ENCODE assay signal across 8 cellular contexts in the genomic region with DNA sequence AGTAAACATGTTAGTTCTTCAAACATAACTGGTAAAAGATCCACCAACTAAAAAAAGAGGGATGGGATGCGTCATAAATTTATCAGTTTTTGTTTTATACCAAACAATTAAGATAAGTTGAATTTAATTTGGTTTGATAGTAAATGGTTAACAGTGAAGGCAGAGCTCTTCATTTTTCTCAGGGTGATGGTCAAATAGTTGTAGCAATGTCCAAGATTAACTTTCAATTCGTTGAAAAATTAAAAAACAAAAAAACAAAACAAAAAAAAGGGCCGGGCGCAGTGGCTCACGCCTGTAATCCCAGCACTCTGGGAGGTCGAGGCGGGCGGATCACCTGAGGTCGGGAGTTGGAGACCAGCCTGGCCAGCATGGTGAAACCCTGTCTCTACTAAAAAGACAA. TPM values are rescaled to one million over a fixed set of nuclear protein-coding genes. Genes with fewer than 3 reads are reported as not detected.
DNase-seq lines count a peak whose midpoint lies in the region; ATAC-seq and TF ChIP-seq lines count a peak whose summit lies in the region.
"Not testable (repeated sequence)": the region's sequence is repeated elsewhere in the genome, so short reads cannot be mapped to it uniquely, and the experiment has no call there.

No MANE protein-coding gene starts in this region.

- CTCF ChIA-PET in CD4-positive, alpha-beta memory T cell (lab: Charles Lee; ENCODE audit: partially characterized antibody), result interaction anchor here (0.8 to 6.3 kb wide), 14 partner anchors 8 to 215 kb away, joined by 3 to 64 read pairs (median 6); a partner anchor contains a TSS
- CTCF ChIA-PET in T-cell (lab: Charles Lee), result interaction anchor here (0.6 to 4.7 kb wide), 7 partner anchors 8 to 204 kb away, joined by 3 to 28 read pairs (median 5); no protein-coding TSS in a partner anchor

- not testable (repeated sequence) for TF ChIP-seq EP300 in esophagus muscularis mucosa (IDR thresholded peaks at IDR 0.05); sigmoid colon (IDR thresholded peaks at IDR 0.05); tibial nerve (IDR thresholded peaks at IDR 0.05)

- H3K4me3 ChIP-seq in CD4-positive, alpha-beta memory T cell (ENCODE audit: low read length in 2 of 2), result peak overlapping the region in 1 of 2 donors; percentile 77
- peak overlapping the region; percentile 91 to 97 (median 96) for H3K4me3 ChIP-seq in esophagus muscularis mucosa
- H3K4me3 ChIP-seq in muscle layer of duodenum (ENCODE audit: low read depth in 1 of 2, low read length in 2 of 2), result peak overlapping the region; percentile 84 to 89
- H3K4me3 ChIP-seq in sigmoid colon, result peak overlapping the region; percentile 74 to 89 (median 84)
- peak overlapping the region in 3 of 4 donors; percentile 69 to 93 (median 78) for H3K4me3 ChIP-seq in tibial nerve

- H3K36me3 Mint-ChIP-seq in CD4-positive, alpha-beta memory T cell, result peaks cover 19 to 24% of the 10 kb centered on the region in 2 donors
- H3K36me3 Mint-ChIP-seq in T-cell, result peaks cover 17% of the 10 kb centered on the region
- peaks cover 26% of the 10 kb centered on the region for H3K36me3 Mint-ChIP-seq in activated T-cell treated with anti-CD3 and anti-CD28 coated beads, Interleukin-2, amount 50 U/mL, for 24 hours (ENCODE audit: low read depth)
- H3K36me3 Mint-ChIP-seq in activated naive CD8-positive, alpha-beta T cell treated with anti-CD3 and anti-CD28 coated beads, Interleukin-2, amount 50 U/mL, for 24 hours (ENCODE audit: low read depth), result peaks cover 12% of the 10 kb centered on the region

- H3K36me3 ChIP-seq in CD4-positive, alpha-beta memory T cell (ENCODE audit: insufficient read depth, low read length); muscle layer of duodenum (ENCODE audit: control insufficient read depth in 1 of 2, insufficient read depth in 2 of 2, low read length in 2 of 2); tibial nerve: not testable (repeated sequence)
- H3K36me3 ChIP-seq in esophagus muscularis mucosa (peaks cover 0 to 12% (median 10%) of the 10 kb centered on the region in 4 donors), sigmoid colon (peaks cover 0 to 19% (median 4%) of the 10 kb centered on the region in 4 donors)

- not testable (repeated sequence) for TF ChIP-seq CTCF in esophagus muscularis mucosa (IDR thresholded peaks at IDR 0.05); sigmoid colon (IDR thresholded peaks at IDR 0.05); tibial nerve (IDR thresholded peaks at IDR 0.05)

- not testable (repeated sequence) for H3K9me3 Mint-ChIP-seq in CD4-positive, alpha-beta memory T cell; T-cell; activated T-cell treated with anti-CD3 and anti-CD28 coated beads, Interleukin-2, amount 50 U/mL, for 24 hours; activated naive CD8-positive, alpha-beta T cell treated with anti-CD3 and anti-CD28 coated beads, Interleukin-2, amount 50 U/mL, for 24 hours

- POLR2A ChIA-PET in CD4-positive, alpha-beta memory T cell (lab: Charles Lee; ENCODE audit: partially characterized antibody), result interaction anchor here (1.2 to 6.7 kb wide), 6 partner anchors 9 to 110 kb away, joined by 3 to 63 read pairs (median 6); a partner anchor contains a TSS
- POLR2A ChIA-PET in T-cell (lab: Charles Lee), result interaction anchor here (0.5 to 1.2 kb wide), 8 partner anchors 9 to 694 kb away, joined by 3 to 11 read pairs (median 4); no protein-coding TSS in a partner anchor

- not testable (repeated sequence) for TF ChIP-seq POLR2A in esophagus muscularis mucosa (IDR thresholded peaks at IDR 0.05; ENCODE audit: low read depth); sigmoid colon (IDR thresholded peaks at IDR 0.05); tibial nerve (IDR thresholded peaks at IDR 0.05)

- intact Hi-C loops in CD4-positive, alpha-beta memory T cell (cut with micrococcal nuclease), result loop anchor here (1.0 kb wide), 1 partner anchor 8 kb away; no protein-coding TSS in a partner anchor
- intact Hi-C loops in esophagus muscularis mucosa (cut with DNase I), result not testable (repeated sequence)
- intact Hi-C loops in sigmoid colon (cut with DNase I), result loop anchor here (1.0 to 5.0 kb wide), 2 partner anchors 21 to 122 kb away; no protein-coding TSS in a partner anchor

- not testable (repeated sequence) for H3K27me3 ChIP-seq in CD4-positive, alpha-beta memory T cell (ENCODE audit: insufficient read depth, low read length); esophagus muscularis mucosa; muscle layer of duodenum (ENCODE audit: low read depth, low read length); sigmoid colon; tibial nerve

- H3K9me3 ChIP-seq in CD4-positive, alpha-beta memory T cell (ENCODE audit: control insufficient read depth in 1 of 2, low read length in 2 of 2); esophagus muscularis mucosa; muscle layer of duodenum (ENCODE audit: control insufficient read depth in 1 of 2, low read length in 2 of 2); sigmoid colon; tibial nerve: not testable (repeated sequence)

- peak overlapping the region; percentile 97 to 100 (median 98) for H3K4me3 Mint-ChIP-seq in CD4-positive, alpha-beta memory T cell
- H3K4me3 Mint-ChIP-seq in T-cell, result peak overlapping the region; percentile 91 to 99 (median 98)
- H3K4me3 Mint-ChIP-seq in activated T-cell treated with anti-CD3 and anti-CD28 coated beads, Interleukin-2, amount 50 U/mL, for 24 hours, result peak overlapping the region; percentile 96
- H3K4me3 Mint-ChIP-seq in activated naive CD8-positive, alpha-beta T cell treated with anti-CD3 and anti-CD28 coated beads, Interleukin-2, amount 50 U/mL, for 24 hours, result peak overlapping the region; percentile 97

- peak overlapping the region; percentile 1 for H3K27ac ChIP-seq in CD4-positive, alpha-beta memory T cell (ENCODE audit: low read depth, low read length)
- peak overlapping the region; percentile 92 to 98 (median 94) for H3K27ac ChIP-seq in esophagus muscularis mucosa (replicated peaks in 1 of 4)
- H3K27ac ChIP-seq in muscle layer of duodenum (ENCODE audit: low read length), result not testable (repeated sequence)
- H3K27ac ChIP-seq in sigmoid colon, result peak overlapping the region; percentile 87 to 97 (median 93)
- peak overlapping the region in 3 of 4 donors; percentile 80 to 94 (median 92) for H3K27ac ChIP-seq in tibial nerve

- H3K27ac Mint-ChIP-seq in CD4-positive, alpha-beta memory T cell, result peak overlapping the region; percentile 21 to 93 (median 64)
- peak overlapping the region; percentile 44 to 55 for H3K27ac Mint-ChIP-seq in T-cell
- H3K27ac Mint-ChIP-seq in activated T-cell treated with anti-CD3 and anti-CD28 coated beads, Interleukin-2, amount 50 U/mL, for 24 hours, result peak overlapping the region; percentile 64
- peak overlapping the region; percentile 8 for H3K27ac Mint-ChIP-seq in activated naive CD8-positive, alpha-beta T cell treated with anti-CD3 and anti-CD28 coated beads, Interleukin-2, amount 50 U/mL, for 24 hours

- 38% methylated on average over 9 of the region's 9 CpGs for WGBS in esophagus muscularis mucosa
- WGBS in sigmoid colon, 2 donors, result 74 to 85% methylated on average over 9 of the region's 9 CpGs
- WGBS in tibial nerve, 2 donors, result 45 to 58% methylated on average over 9 of the region's 9 CpGs

- H3K4me1 Mint-ChIP-seq in CD4-positive, alpha-beta memory T cell, result peaks cover 34 to 73% (median 47%) of the 10 kb centered on the region in 4 donors
- H3K4me1 Mint-ChIP-seq in T-cell, result peaks cover 49 to 66% (median 53%) of the 10 kb centered on the region in 3 donors
- peaks cover 43% of the 10 kb centered on the region for H3K4me1 Mint-ChIP-seq in activated T-cell treated with anti-CD3 and anti-CD28 coated beads, Interleukin-2, amount 50 U/mL, for 24 hours (ENCODE audit: low read depth)
- peaks cover 49% of the 10 kb centered on the region for H3K4me1 Mint-ChIP-seq in activated naive CD8-positive, alpha-beta T cell treated with anti-CD3 and anti-CD28 coated beads, Interleukin-2, amount 50 U/mL, for 24 hours

- not testable (repeated sequence) for ATAC-seq in T-cell (replicated peaks in 1 of 4); activated naive CD8-positive, alpha-beta T cell treated with anti-CD3 and anti-CD28 coated beads, Interleukin-2, amount 50 U/mL, for 24 hours

- peaks cover 54% of the 10 kb centered on the region for H3K4me1 ChIP-seq in CD4-positive, alpha-beta memory T cell (ENCODE audit: insufficient read depth, low read length)
- H3K4me1 ChIP-seq in esophagus muscularis mucosa (peaks cover 4 to 25% (median 17%) of the 10 kb centered on the region in 4 donors), sigmoid colon (peaks cover 0 to 20% (median 6%) of the 10 kb centered on the region in 4 donors), tibial nerve (peaks cover 0 to 20% (median 2%) of the 10 kb centered on the region in 4 donors)
- not testable (repeated sequence) for H3K4me1 ChIP-seq in muscle layer of duodenum (ENCODE audit: control insufficient read depth in 1 of 2, insufficient read depth in 2 of 2, low read length in 2 of 2)

- not testable (repeated sequence) for DNase-seq in CD4-positive, alpha-beta memory T cell; T-cell; activated T-cell treated with anti-CD3 and anti-CD28 coated beads, Interleukin-2, amount 50 U/mL, for 24 hours; activated naive CD8-positive, alpha-beta T cell treated with anti-CD3 and anti-CD28 coated beads, Interleukin-2, amount 50 U/mL, for 24 hours; esophagus muscularis mucosa (ENCODE audit: extremely low spot score); sigmoid colon; tibial nerve (ENCODE audit: low spot score in 2 of 2)

- not testable (repeated sequence) for H3K27me3 Mint-ChIP-seq in CD4-positive, alpha-beta memory T cell; T-cell; activated T-cell treated with anti-CD3 and anti-CD28 coated beads, Interleukin-2, amount 50 U/mL, for 24 hours; activated naive CD8-positive, alpha-beta T cell treated with anti-CD3 and anti-CD28 coated beads, Interleukin-2, amount 50 U/mL, for 24 hours

RNA-seq across cellular contexts. Expression of a gene that starts 1.8 kb away (rescaled TPM):
- 10 to 100 TPM; 18.2 to 20.4 TPM for total RNA-seq in CD4-positive, alpha-beta memory T cell
- 10 to 100 TPM in 1 of 2 donors, 1 to 10 TPM in 1; 7.5 to 10.6 TPM for polyA plus RNA-seq in CD4-positive, alpha-beta memory T cell
- total RNA-seq in T-cell, result 10 to 100 TPM; 12.4 to 25.2 (median 17.8) TPM
- 10 to 100 TPM; 28.8 to 43.2 (median 39.1) TPM for total RNA-seq in esophagus muscularis mucosa
- total RNA-seq in sigmoid colon, result 10 to 100 TPM; 19.1 to 28.9 (median 22.7) TPM
- polyA plus RNA-seq in sigmoid colon, result 1 to 10 TPM in 1 of 3 donors, under 1 TPM in 2; under 0.01 to 4.1 (median 0.69) TPM
- 10 to 100 TPM in 3 of 4 donors, 1 to 10 TPM in 1; 8.6 to 36.5 (median 15.5) TPM for total RNA-seq in tibial nerve

Comparison
In these comparisons a context has a peak if more than half of its experiments do, and no peak if none do; other contexts are left out.
1. H3K27ac Mint-ChIP-seq: peak in every context shown above with its lines; median percentile 64 in CD4-positive, alpha-beta memory T cell; 64 in activated T-cell treated with anti-CD3 and anti-CD28 coated beads, Interleukin-2, amount 50 U/mL, for 24 hours; 50 in T-cell; 8 in activated naive CD8-positive, alpha-beta T cell treated with anti-CD3 and anti-CD28 coated beads, Interleukin-2, amount 50 U/mL, for 24 hours.